ENCODE assay signal across 1 cellular context in genomic region chr10:76336213-76336963, GRCh38.
TF ChIP-seq lines count a peak whose summit lies in the region.

No MANE protein-coding gene starts in this region.

TF ChIP-seq in HepG2, 621 proteins besides CTCF, POLR2A, EP300 and RAD21 (continued from another document and continues in another):
- TF ChIP-seq USF2 (IDR thresholded peaks at IDR 0.05; ENCODE audit: low read depth, low read length) (no peak), USF2 (CRISPR knock-in tag; IDR thresholded peaks at IDR 0.05; ENCODE audit: borderline replicate concordance) (no peak), PAXIP1 (CRISPR knock-in tag; conservative IDR thresholded peaks at IDR 0.05) (peak; percentile 89), PPARG (CRISPR knock-in tag; conservative IDR thresholded peaks at IDR 0.05) (0 out of 2 replicates have a peak, but pooled peaks have one; percentile 14), ZNF3 (CRISPR knock-in tag; IDR thresholded peaks at IDR 0.05) (no peak), GFI1 (CRISPR knock-in tag; IDR thresholded peaks at IDR 0.05; ENCODE audit: borderline replicate concordance) (no peak; the same call in 1 of the 2 replicates), STAG1 (CRISPR knock-in tag; IDR thresholded peaks at IDR 0.05) (no peak), PRPF4 (IDR thresholded peaks at IDR 0.05; ENCODE audit: low read depth, low read length, poor library complexity, severe bottlenecking) (peak; percentile 64), NR2F6 (IDR thresholded peaks at IDR 0.05) (peak; percentile 58), NR2F6 (CRISPR knock-in tag; IDR thresholded peaks at IDR 0.05) (peak; percentile 38; the same call in 1 of the 2 replicates), NPAS2 (CRISPR knock-in tag; IDR thresholded peaks at IDR 0.05; ENCODE audit: borderline replicate concordance) (no peak), SOX6 (IDR thresholded peaks at IDR 0.05) (no peak), SOX6 (CRISPR knock-in tag; IDR thresholded peaks at IDR 0.05) (peak; percentile 74), DMTF1 (CRISPR knock-in tag; IDR thresholded peaks at IDR 0.05) (no peak), ATF1 (CRISPR knock-in tag; IDR thresholded peaks at IDR 0.05) (no peak), ZNF780A (CRISPR knock-in tag; IDR thresholded peaks at IDR 0.05) (no peak), ERF (CRISPR knock-in tag; IDR thresholded peaks at IDR 0.05) (no peak; the same call in 1 of the 2 replicates), POLR2AphosphoS2 (IDR thresholded peaks at IDR 0.05; ENCODE audit: low read depth, low read length) (no peak), SSRP1 (CRISPR knock-in tag; IDR thresholded peaks at IDR 0.05) (no peak), ZNF282 (IDR thresholded peaks at IDR 0.05; ENCODE audit: partially characterized antibody) (no peak), SMARCC2 (IDR thresholded peaks at IDR 0.05) (no peak), ZNF335 (CRISPR knock-in tag; IDR thresholded peaks at IDR 0.05) (no peak), ZNF660 (CRISPR knock-in tag; IDR thresholded peaks at IDR 0.05; ENCODE audit: borderline replicate concordance, low read depth) (no peak), SP2 (CRISPR knock-in tag; IDR thresholded peaks at IDR 0.05) (no peak), PRDM10 (CRISPR knock-in tag; IDR thresholded peaks at IDR 0.05; ENCODE audit: low read depth) (peak; percentile 43; the same call in 1 of the 2 replicates), NR2F2 (IDR thresholded peaks at IDR 0.05; ENCODE audit: borderline replicate concordance, low read depth) (peak; percentile 53; the same call in 1 of the 2 replicates), ZFP36L2 (CRISPR knock-in tag; IDR thresholded peaks at IDR 0.05) (no peak), PHB2 (IDR thresholded peaks at IDR 0.05; ENCODE audit: partially characterized antibody) (no peak), JDP2 (CRISPR knock-in tag; IDR thresholded peaks at IDR 0.05; ENCODE audit: borderline replicate concordance) (no peak), GATAD2A (CRISPR knock-in tag; IDR thresholded peaks at IDR 0.05) (peak; percentile 51; the same call in 1 of the 2 replicates), SIN3A (IDR thresholded peaks at IDR 0.05; ENCODE audit: borderline replicate concordance, low read depth, low read length) (no peak), ZMYM2 (CRISPR knock-in tag; IDR thresholded peaks at IDR 0.05) (peak; percentile 14; the same call in 1 of the 2 replicates), PLRG1 (conservative IDR thresholded peaks at IDR 0.05) (no peak), MLXIP (CRISPR knock-in tag; IDR thresholded peaks at IDR 0.05; ENCODE audit: borderline replicate concordance) (no peak), ASH2L (IDR thresholded peaks at IDR 0.05; ENCODE audit: insufficient read length, low read depth, low read length) (peak; percentile 45), HNF4G (IDR thresholded peaks at IDR 0.05; ENCODE audit: borderline replicate concordance, low read depth, low read length) (peak; percentile 89), HNF4G (CRISPR knock-in tag; IDR thresholded peaks at IDR 0.05; ENCODE audit: borderline replicate concordance, low read depth) (peak; percentile 61; the same call in 1 of the 2 replicates), ZNF33A (CRISPR knock-in tag; IDR thresholded peaks at IDR 0.05; ENCODE audit: borderline replicate concordance) (no peak)
- TF ChIP-seq, protein P1, sequence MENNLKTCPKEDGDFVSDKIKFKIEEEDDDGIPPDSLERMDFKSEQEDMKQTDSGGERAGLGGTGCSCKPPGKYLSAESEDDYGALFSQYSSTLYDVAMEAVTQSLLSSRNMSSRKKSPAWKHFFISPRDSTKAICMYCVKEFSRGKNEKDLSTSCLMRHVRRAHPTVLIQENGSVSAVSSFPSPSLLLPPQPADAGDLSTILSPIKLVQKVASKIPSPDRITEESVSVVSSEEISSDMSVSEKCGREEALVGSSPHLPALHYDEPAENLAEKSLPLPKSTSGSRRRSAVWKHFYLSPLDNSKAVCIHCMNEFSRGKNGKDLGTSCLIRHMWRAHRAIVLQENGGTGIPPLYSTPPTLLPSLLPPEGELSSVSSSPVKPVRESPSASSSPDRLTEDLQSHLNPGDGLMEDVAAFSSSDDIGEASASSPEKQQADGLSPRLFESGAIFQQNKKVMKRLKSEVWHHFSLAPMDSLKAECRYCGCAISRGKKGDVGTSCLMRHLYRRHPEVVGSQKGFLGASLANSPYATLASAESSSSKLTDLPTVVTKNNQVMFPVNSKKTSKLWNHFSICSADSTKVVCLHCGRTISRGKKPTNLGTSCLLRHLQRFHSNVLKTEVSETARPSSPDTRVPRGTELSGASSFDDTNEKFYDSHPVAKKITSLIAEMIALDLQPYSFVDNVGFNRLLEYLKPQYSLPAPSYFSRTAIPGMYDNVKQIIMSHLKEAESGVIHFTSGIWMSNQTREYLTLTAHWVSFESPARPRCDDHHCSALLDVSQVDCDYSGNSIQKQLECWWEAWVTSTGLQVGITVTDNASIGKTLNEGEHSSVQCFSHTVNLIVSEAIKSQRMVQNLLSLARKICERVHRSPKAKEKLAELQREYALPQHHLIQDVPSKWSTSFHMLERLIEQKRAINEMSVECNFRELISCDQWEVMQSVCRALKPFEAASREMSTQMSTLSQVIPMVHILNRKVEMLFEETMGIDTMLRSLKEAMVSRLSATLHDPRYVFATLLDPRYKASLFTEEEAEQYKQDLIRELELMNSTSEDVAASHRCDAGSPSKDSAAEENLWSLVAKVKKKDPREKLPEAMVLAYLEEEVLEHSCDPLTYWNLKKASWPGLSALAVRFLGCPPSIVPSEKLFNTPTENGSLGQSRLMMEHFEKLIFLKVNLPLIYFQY (CRISPR knock-in tag; IDR thresholded peaks at IDR 0.05; ENCODE audit: borderline replicate concordance) = no peak
- TF ChIP-seq, protein P2, sequence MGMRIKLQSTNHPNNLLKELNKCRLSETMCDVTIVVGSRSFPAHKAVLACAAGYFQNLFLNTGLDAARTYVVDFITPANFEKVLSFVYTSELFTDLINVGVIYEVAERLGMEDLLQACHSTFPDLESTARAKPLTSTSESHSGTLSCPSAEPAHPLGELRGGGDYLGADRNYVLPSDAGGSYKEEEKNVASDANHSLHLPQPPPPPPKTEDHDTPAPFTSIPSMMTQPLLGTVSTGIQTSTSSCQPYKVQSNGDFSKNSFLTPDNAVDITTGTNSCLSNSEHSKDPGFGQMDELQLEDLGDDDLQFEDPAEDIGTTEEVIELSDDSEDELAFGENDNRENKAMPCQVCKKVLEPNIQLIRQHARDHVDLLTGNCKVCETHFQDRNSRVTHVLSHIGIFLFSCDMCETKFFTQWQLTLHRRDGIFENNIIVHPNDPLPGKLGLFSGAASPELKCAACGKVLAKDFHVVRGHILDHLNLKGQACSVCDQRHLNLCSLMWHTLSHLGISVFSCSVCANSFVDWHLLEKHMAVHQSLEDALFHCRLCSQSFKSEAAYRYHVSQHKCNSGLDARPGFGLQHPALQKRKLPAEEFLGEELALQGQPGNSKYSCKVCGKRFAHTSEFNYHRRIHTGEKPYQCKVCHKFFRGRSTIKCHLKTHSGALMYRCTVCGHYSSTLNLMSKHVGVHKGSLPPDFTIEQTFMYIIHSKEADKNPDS (CRISPR knock-in tag; IDR thresholded peaks at IDR 0.05) = no peak
- TF ChIP-seq, protein P3, sequence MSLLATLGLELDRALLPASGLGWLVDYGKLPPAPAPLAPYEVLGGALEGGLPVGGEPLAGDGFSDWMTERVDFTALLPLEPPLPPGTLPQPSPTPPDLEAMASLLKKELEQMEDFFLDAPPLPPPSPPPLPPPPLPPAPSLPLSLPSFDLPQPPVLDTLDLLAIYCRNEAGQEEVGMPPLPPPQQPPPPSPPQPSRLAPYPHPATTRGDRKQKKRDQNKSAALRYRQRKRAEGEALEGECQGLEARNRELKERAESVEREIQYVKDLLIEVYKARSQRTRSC (CRISPR knock-in tag; IDR thresholded peaks at IDR 0.05; ENCODE audit: low read depth) = no peak
